Comparison of ENCODE assay signal across 17 cellular contexts in the genomic region with DNA sequence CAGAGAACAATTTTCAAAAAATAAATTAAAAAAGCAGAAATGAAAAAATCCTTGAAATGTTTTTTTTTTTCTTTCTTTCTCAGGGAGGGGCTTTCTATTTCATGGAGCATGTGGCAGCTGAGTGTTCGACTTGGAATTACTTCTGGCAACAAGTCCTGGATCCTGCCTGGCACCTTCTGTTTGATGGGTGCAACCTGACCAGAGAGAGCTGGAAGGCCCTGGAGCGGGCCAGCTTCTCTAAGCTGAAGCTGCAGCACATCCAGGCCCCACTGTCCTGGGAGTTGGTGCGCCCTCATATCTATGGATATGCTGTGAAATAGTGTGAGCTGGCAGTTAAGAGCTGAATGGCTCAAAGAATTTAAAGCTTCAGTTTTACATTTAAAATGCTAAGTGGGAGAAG. TPM values are rescaled to one million over a fixed set of nuclear protein-coding genes. Genes with fewer than 3 reads are reported as not detected.
DNase-seq lines count a peak whose midpoint lies in the region; ATAC-seq and TF ChIP-seq lines count a peak whose summit lies in the region.
"Had no signal": no experiment of that assay in that cellular context is flagged by ENCODE, and none has a peak within 500 bp of the region (broad histone marks: within the 10 kb centered on the region; RNA-seq: fewer than 3 reads in every experiment).

No MANE protein-coding gene starts in this region.

- H3K27me3 Mint-ChIP-seq in GM23338 (ENCODE audit: insufficient read depth, low read depth, poor library complexity) = peaks cover 6% of the 10 kb centered on the region
- H3K27me3 Mint-ChIP-seq in activated B cell treated with CpG ODN at 0.5 μM for 24 hours = no peaks in the 10 kb centered on the region
- H3K27me3 Mint-ChIP-seq in stimulated activated memory B cell treated with anti-CD40 and anti-IgM and Interleukin-4, amounts not matched to agents 10 μg/mL and 1 μg/mL and 100 μg/mL, for 72 hours = no peaks in the 10 kb centered on the region
- H3K27me3 Mint-ChIP-seq in activated T-cell treated with anti-CD3 and anti-CD28 coated beads, Interleukin-2, amount 50 U/mL, for 72 hours (ENCODE audit: low read depth) = no peaks in the 10 kb centered on the region

- no peaks in the 10 kb centered on the region; the same call in 1 of the 2 replicates for H3K36me3 ChIP-seq in GM23338 (ENCODE audit: insufficient read depth)
- peaks cover 0 to 29% (median 13%) of the 10 kb centered on the region in 4 donors for H3K36me3 ChIP-seq in right lobe of liver
- peaks cover 29% of the 10 kb centered on the region for H3K36me3 ChIP-seq in left ventricle myocardium inferior

- intact Hi-C loops in activated B cell treated with CpG ODN at 0.5 μM for 24 hours (cut with micrococcal nuclease) = loop anchor here (10.0 kb wide), 2 partner anchors 395 to 435 kb away; a partner anchor contains a TSS
- intact Hi-C loops in right lobe of liver (cut with DNase I) = loop anchor here in 1 of 2 donors (10.0 kb wide), 1 partner anchor 55 kb away; no protein-coding TSS in a partner anchor
- intact Hi-C loops in left ventricle myocardium inferior (cut with micrococcal nuclease) = loop anchor here (10.0 kb wide), 1 partner anchor 55 kb away; no protein-coding TSS in a partner anchor

- POLR2A ChIA-PET in activated B cell treated with CpG ODN at 0.5 μM for 24 hours (lab: Charles Lee) = interaction anchor here (0.6 to 0.7 kb wide), 2 partner anchors 34 to 549 kb away, joined by 4 to 5 read pairs; no protein-coding TSS in a partner anchor

- H3K4me3 ChIP-seq in GM23338 (no peak overlapping the region), right lobe of liver (peak overlapping the region in 1 of 3 donors; percentile 74), left ventricle myocardium inferior (no peak overlapping the region)
- H3K4me3 ChIP-seq: A549 had no signal

- H3K9me2 ChIP-seq in GM23338 (ENCODE audit: insufficient read depth) = no peaks in the 10 kb centered on the region

- no peak overlapping the region for H2AFZ ChIP-seq in GM23338

- peak overlapping the region; percentile 42; the same call in 1 of the 2 replicates for H3K4me2 ChIP-seq in GM23338
- H3K4me2 ChIP-seq: A549 had no signal

- H3K27me3 ChIP-seq in GM23338 (ENCODE audit: insufficient read depth) (no peaks in the 10 kb centered on the region), right lobe of liver (no peaks in the 10 kb centered on the region), left ventricle myocardium inferior (ENCODE audit: low read depth) (no peaks in the 10 kb centered on the region)

- no peak overlapping the region for H3K27ac ChIP-seq in GM23338 (ENCODE audit: low read depth)
- peak overlapping the region in 2 of 3 donors; percentile 12 to 80 for H3K27ac ChIP-seq in right lobe of liver
- H3K27ac ChIP-seq in left ventricle myocardium inferior (replicated peaks) = no peak overlapping the region
- H3K27ac ChIP-seq: A549 had no signal

- H3K9me3 Mint-ChIP-seq in GM23338 (no peaks in the 10 kb centered on the region), activated B cell treated with CpG ODN at 0.5 μM for 24 hours (no peaks in the 10 kb centered on the region)
- no peaks in the 10 kb centered on the region for H3K9me3 Mint-ChIP-seq in stimulated activated memory B cell treated with anti-CD40 and anti-IgM and Interleukin-4, amounts not matched to agents 10 μg/mL and 1 μg/mL and 100 μg/mL, for 72 hours
- no peaks in the 10 kb centered on the region for H3K9me3 Mint-ChIP-seq in activated T-cell treated with anti-CD3 and anti-CD28 coated beads, Interleukin-2, amount 50 U/mL, for 72 hours

- CTCF ChIA-PET in activated B cell treated with CpG ODN at 0.5 μM for 24 hours (lab: Charles Lee) = interaction anchor here (1.6 kb wide), 1 partner anchor 57 kb away, joined by 3 read pairs; no protein-coding TSS in a partner anchor

- no peak for TF ChIP-seq POLR2A in right lobe of liver (IDR thresholded peaks at IDR 0.05)

- peaks cover 64% of the 10 kb centered on the region for H3K4me1 ChIP-seq in GM23338 (ENCODE audit: insufficient read depth)
- peaks cover 0 to 60% (median 26%) of the 10 kb centered on the region in 4 donors for H3K4me1 ChIP-seq in right lobe of liver
- H3K4me1 ChIP-seq in left ventricle myocardium inferior = peaks cover 82% of the 10 kb centered on the region

- H3K27ac Mint-ChIP-seq in GM23338 (no peak overlapping the region; the same call in 1 of the 2 replicates), activated B cell treated with CpG ODN at 0.5 μM for 24 hours (peak overlapping the region; percentile 47)
- H3K27ac Mint-ChIP-seq in stimulated activated memory B cell treated with anti-CD40 and anti-IgM and Interleukin-4, amounts not matched to agents 10 μg/mL and 1 μg/mL and 100 μg/mL, for 72 hours = peak overlapping the region; percentile 99
- no peak overlapping the region for H3K27ac Mint-ChIP-seq in activated T-cell treated with anti-CD3 and anti-CD28 coated beads, Interleukin-2, amount 50 U/mL, for 72 hours

- peak; percentile 16; the same call in 1 of the 3 replicates for ATAC-seq in GM23338
- ATAC-seq in activated B cell treated with CpG ODN at 0.5 μM for 24 hours (ENCODE audit: low read depth) = no peak
- ATAC-seq in right lobe of liver = no peak
- ATAC-seq in stimulated activated memory B cell treated with anti-CD40 and anti-IgM and Interleukin-4, amounts not matched to agents 10 μg/mL and 1 μg/mL and 100 μg/mL, for 72 hours = no peak
- ATAC-seq in activated T-cell treated with anti-CD3 and anti-CD28 coated beads, Interleukin-2, amount 50 U/mL, for 72 hours (replicated peaks in 1 of 2) = no peak
- ATAC-seq: A549, Panc1 had no signal

- H3K79me2 ChIP-seq in GM23338 (replicated peaks; ENCODE audit: insufficient read depth) = peaks cover 48% of the 10 kb centered on the region

- WGBS in right lobe of liver (ENCODE audit: insufficient coverage, low coverage, low lambda C conversion rate, missing lambda C conversion rate) = 54% methylated on average over 2 of the region's 3 CpGs

- no peak for DNase-seq in GM23338 (ENCODE audit: low spot score)
- DNase-seq in activated B cell treated with CpG ODN at 0.5 μM for 24 hours = no peak
- DNase-seq in right lobe of liver = no peak
- no peak for DNase-seq in left ventricle myocardium inferior
- DNase-seq in DMS79 treated with DMSO at 0.1 percent for 48 hours (lab: John Stamatoyannopoulos, UW) = no peak
- DNase-seq in activated T-cell treated with anti-CD3 and anti-CD28 coated beads, Interleukin-2, amount 50 U/mL, for 72 hours = no peak
- no peak for DNase-seq in GOT3 (lab: John Stamatoyannopoulos, UW)
- DNase-seq: Caco-2, HCEC 1CT, IMR-90, NCI-H146, NCI-H226, NCI-H69, Right ventricle myocardium superior had no signal

- H3K9me3 ChIP-seq in right lobe of liver (no peaks in the 10 kb centered on the region), left ventricle myocardium inferior (replicated peaks) (no peaks in the 10 kb centered on the region)
- H3K9me3 ChIP-seq: A549, Caco-2 had no signal

- TF ChIP-seq CTCF in GM23338 (conservative IDR thresholded peaks at IDR 0.05; ENCODE audit: low read depth in 2 of 2) (no peak), activated B cell treated with CpG ODN at 0.5 μM for 24 hours (IDR thresholded peaks at IDR 0.05) (no peak), right lobe of liver (IDR thresholded peaks at IDR 0.05) (no peak), left ventricle myocardium inferior (IDR thresholded peaks at IDR 0.05; ENCODE audit: borderline replicate concordance) (no peak)

- H3K36me3 Mint-ChIP-seq in GM23338 (ENCODE audit: low read depth) (peaks cover 21% of the 10 kb centered on the region), activated B cell treated with CpG ODN at 0.5 μM for 24 hours (ENCODE audit: low read depth) (peaks cover 63% of the 10 kb centered on the region)
- peaks cover 32% of the 10 kb centered on the region for H3K36me3 Mint-ChIP-seq in stimulated activated memory B cell treated with anti-CD40 and anti-IgM and Interleukin-4, amounts not matched to agents 10 μg/mL and 1 μg/mL and 100 μg/mL, for 72 hours
- no peaks in the 10 kb centered on the region for H3K36me3 Mint-ChIP-seq in activated T-cell treated with anti-CD3 and anti-CD28 coated beads, Interleukin-2, amount 50 U/mL, for 72 hours (ENCODE audit: insufficient read depth in 2 of 2)

- no peaks in the 10 kb centered on the region for H4K20me1 ChIP-seq in GM23338 (replicated peaks; ENCODE audit: insufficient read depth)

- H3K4me1 Mint-ChIP-seq in GM23338 = peaks cover 37% of the 10 kb centered on the region
- peaks cover 87% of the 10 kb centered on the region for H3K4me1 Mint-ChIP-seq in activated B cell treated with CpG ODN at 0.5 μM for 24 hours
- peaks cover 67% of the 10 kb centered on the region for H3K4me1 Mint-ChIP-seq in stimulated activated memory B cell treated with anti-CD40 and anti-IgM and Interleukin-4, amounts not matched to agents 10 μg/mL and 1 μg/mL and 100 μg/mL, for 72 hours
- peaks cover 13% of the 10 kb centered on the region for H3K4me1 Mint-ChIP-seq in activated T-cell treated with anti-CD3 and anti-CD28 coated beads, Interleukin-2, amount 50 U/mL, for 72 hours (ENCODE audit: low read depth)

- 0 out of 2 replicates have a peak, but pooled peaks cover 6% of the 10 kb centered on the region for H3F3A ChIP-seq in GM23338 (replicated peaks; ENCODE audit: low read depth)

- no peak overlapping the region for H3K4me3 Mint-ChIP-seq in GM23338
- H3K4me3 Mint-ChIP-seq in activated B cell treated with CpG ODN at 0.5 μM for 24 hours = no peak overlapping the region
- no peak overlapping the region for H3K4me3 Mint-ChIP-seq in stimulated activated memory B cell treated with anti-CD40 and anti-IgM and Interleukin-4, amounts not matched to agents 10 μg/mL and 1 μg/mL and 100 μg/mL, for 72 hours
- no peak overlapping the region for H3K4me3 Mint-ChIP-seq in activated T-cell treated with anti-CD3 and anti-CD28 coated beads, Interleukin-2, amount 50 U/mL, for 72 hours

TF ChIP-seq in GM23338, 12 proteins besides CTCF, POLR2A, EP300 and RAD21 (continues in another document):
- TF ChIP-seq EZH2 (IDR thresholded peaks at IDR 0.05; ENCODE audit: low read depth, unreplicated experiment) (no peak), CREB1 (CRISPR knock-in tag; IDR thresholded peaks at IDR 0.05; ENCODE audit: low read depth) (no peak)

RNA-seq across cellular contexts. Expression of a gene that starts 22.5 kb away (rescaled TPM):
- total RNA-seq in GM23338 (2014; rRNA removed; shearing (Covaris generic)) = not detected in 2 replicates
- polyA plus RNA-seq in GM23338 (2016; fragmentation: Nextera tagmentation; extraction: Ambion mirVana) = not detected in 2 replicates
- total RNA-seq in activated B cell treated with CpG ODN at 0.5 μM for 24 hours = not detected in 2 replicates
- total RNA-seq in right lobe of liver = not detected
- not detected for total RNA-seq in left ventricle myocardium inferior
- not detected for total RNA-seq in activated T-cell treated with anti-CD3 and anti-CD28 coated beads, Interleukin-2, amount 50 U/mL, for 72 hours
- total RNA-seq: Caco-2, IMR-90, Right ventricle myocardium superior had no signal
- polyA plus RNA-seq: A549, IMR-90 had no signal

Comparison
In these comparisons a context has a peak if more than half of its experiments do, and no peak if none do; other contexts are left out.
1. H3K27ac ChIP-seq: peak in right lobe of liver (2 of 3); none in GM23338 (single experiment) and left ventricle myocardium inferior (single experiment).
2. H3K27ac Mint-ChIP-seq: peak in activated B cell treated with CpG ODN at 0.5 μM for 24 hours (single experiment) and stimulated activated memory B cell treated with anti-CD40 and anti-IgM and Interleukin-4, amounts not matched to agents 10 μg/mL and 1 μg/mL and 100 μg/mL, for 72 hours (single experiment); none in GM23338 (single experiment) and activated T-cell treated with anti-CD3 and anti-CD28 coated beads, Interleukin-2, amount 50 U/mL, for 72 hours (single experiment).